21 cellular contexts compared by ENCODE assay signal in the genomic region with DNA sequence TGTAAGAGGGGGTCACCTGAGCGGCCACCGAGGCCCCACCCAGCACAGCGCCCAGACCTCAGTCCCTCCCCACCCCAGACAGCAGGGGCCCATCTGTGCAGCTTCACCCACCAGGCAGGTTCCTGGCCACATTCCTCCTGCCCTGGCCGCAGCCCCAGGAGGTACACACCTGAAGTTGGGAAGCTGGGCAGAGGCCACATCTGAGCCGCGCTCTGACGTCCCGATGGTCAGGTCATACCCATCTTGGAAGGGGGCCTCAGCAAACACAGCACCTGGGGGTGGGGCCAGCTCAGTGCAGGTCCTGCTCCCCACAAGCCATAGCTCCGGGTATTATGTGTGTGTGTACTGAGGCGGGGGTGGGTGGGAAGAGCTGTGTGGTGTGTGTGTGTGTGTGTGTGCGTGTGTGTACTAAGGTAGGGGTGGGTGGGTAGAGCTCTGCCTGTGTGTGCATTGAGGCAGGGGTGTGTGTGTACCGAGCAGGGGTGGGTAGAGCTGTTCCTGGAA. TPM values are rescaled to one million over a fixed set of nuclear protein-coding genes. Genes with fewer than 3 reads are reported as not detected.
DNase-seq lines count a peak whose midpoint lies in the region; ATAC-seq, FAIRE-seq and TF ChIP-seq lines count a peak whose summit lies in the region.
"Had no signal": no experiment of that assay in that cellular context is flagged by ENCODE, and none has a peak within 500 bp of the region (broad histone marks: within the 10 kb centered on the region; RNA-seq: fewer than 3 reads in every experiment).

No MANE protein-coding gene starts in this region.

- ATAC-seq in K562 (no peak), HG02884 (IDR thresholded peaks at IDR 0.05; ENCODE audit: unreplicated experiment) (no peak), HG03045 (IDR thresholded peaks at IDR 0.05; ENCODE audit: unreplicated experiment) (no peak)

- TF ChIP-seq EP300 in K562 (IDR thresholded peaks at IDR 0.05; ENCODE audit: low read length): no peak

- no peaks in the 10 kb centered on the region for H3K36me3 ChIP-seq in breast epithelium
- H3K36me3 ChIP-seq in K562 (ENCODE audit: control insufficient read depth, insufficient read depth, low read length): peaks cover 90% of the 10 kb centered on the region

- intact Hi-C loops in breast epithelium (cut with DNase I; ENCODE audit: low total_unique reads) (no loop called here), MCF 10A (cut with micrococcal nuclease) (no loop called here), K562 (cut with micrococcal nuclease) (no loop called here)

- H4K20me1 ChIP-seq in K562 (replicated peaks; ENCODE audit: control insufficient read depth, insufficient read depth, low read length): peaks cover 14% of the 10 kb centered on the region

- DNase-seq in breast epithelium (ENCODE audit: low spot score in 2 of 2) (peak; percentile 52 to 80), MCF 10A (ENCODE audit: unreplicated experiment) (no peak), K562 (ENCODE audit: extremely low read depth in 1 of 4, low spot score in 3 of 4) (peak in 1 of 4 experiments; percentile 24), neural crest cell (ENCODE audit: low read depth, low spot score) (no peak), nucleus accumbens (lab: John Stamatoyannopoulos, UW) (no peak)
- DNase-seq: ACHN; C1 segment of cervical spinal cord; CD8-positive, alpha-beta memory T cell; GM23248; HCEC 1CT; NCI-H1417 treated with DMSO at 0.1 percent for 48 hours; NCI-H187 treated with DMSO at 0.1 percent for 48 hours; NCI-H226; NCI-H524 treated with DMSO at 0.1 percent for 48 hours; PC-9 had no signal

- H3K79me2 ChIP-seq in K562 (ENCODE audit: control insufficient read depth, insufficient read depth, low read length): peaks cover 27% of the 10 kb centered on the region

- POLR2A ChIA-PET in MCF 10A (lab: Yijun Ruan, JAX): no interaction called here
- POLR2A ChIA-PET in K562 (lab: Yijun Ruan, JAX): interaction anchor here (0.7 to 1.0 kb wide), 4 partner anchors 18 to 428 kb away, joined by 3 to 5 read pairs (median 4); no protein-coding TSS in a partner anchor

- H3K4me1 ChIP-seq in breast epithelium (peaks cover 3 to 11% of the 10 kb centered on the region in 2 donors), K562 (replicated peaks in 1 of 2; ENCODE audit: control insufficient read depth in 2 of 2, insufficient read depth in 2 of 2, low read length in 2 of 2) (peaks cover 10 to 62% of the 10 kb centered on the region in 2 experiments; a peak in 4 of 5 replicates)

- H3K9me3 ChIP-seq in breast epithelium (no peaks in the 10 kb centered on the region), K562 (replicated peaks; ENCODE audit: control insufficient read depth, insufficient read depth, low read depth, low read length) (no peaks in the 10 kb centered on the region)

- WGBS in K562 (ENCODE audit: insufficient coverage, low coverage, missing lambda C conversion rate): 82% methylated on average over 12 of the region's 12 CpGs

- peaks cover 12% of the 10 kb centered on the region for H3K4me1 Mint-ChIP-seq in MCF 10A (ENCODE audit: insufficient read depth, unreplicated experiment)
- H3K4me1 Mint-ChIP-seq in neural crest cell: peaks cover 19% of the 10 kb centered on the region

- no peaks in the 10 kb centered on the region for H3K9me1 ChIP-seq in K562 (ENCODE audit: control insufficient read depth, insufficient read depth, low read length)

- no peaks in the 10 kb centered on the region for H3K27me3 ChIP-seq in breast epithelium
- H3K27me3 ChIP-seq in K562 (ENCODE audit: control insufficient read depth in 2 of 2, insufficient read depth in 2 of 2, low read length in 2 of 2): no peaks in the 10 kb centered on the region

- no peak overlapping the region for H3K4me2 ChIP-seq in K562 (ENCODE audit: insufficient read depth, low read length)
- H3K4me2 ChIP-seq: KMS-11, PC-9 had no signal

- no peak overlapping the region for H2AFZ ChIP-seq in K562 (ENCODE audit: low read depth, low read length)
- H2AFZ ChIP-seq: GM23248, PC-9 had no signal

- H3K27ac Mint-ChIP-seq in MCF 10A (ENCODE audit: low read depth, unreplicated experiment) (no peak overlapping the region), neural crest cell (ENCODE audit: unreplicated experiment) (no peak overlapping the region)

- CTCF ChIA-PET in MCF 10A (lab: Yijun Ruan, JAX): interaction anchor here (0.6 kb wide), 1 partner anchor 188 kb away, joined by 3 read pairs; no protein-coding TSS in a partner anchor
- CTCF ChIA-PET in K562 (lab: Yijun Ruan, JAX; ENCODE audit: low intra/inter-chr PET ratio): no interaction called here

- in situ Hi-C loops in K562 (cut with MboI): no loop called here

- TF ChIP-seq CTCF in breast epithelium (IDR thresholded peaks at IDR 0.05) (no peak), MCF 10A (IDR thresholded peaks at IDR 0.05; ENCODE audit: unreplicated experiment) (no peak), K562 (IDR thresholded peaks at IDR 0.05 in 2 of 3, conservative IDR thresholded peaks at IDR 0.05 in 1 of 3; ENCODE audit: insufficient read depth in 2 of 3, low read depth in 1 of 3, low read length in 3 of 3) (no peak), neural crest cell (conservative IDR thresholded peaks at IDR 0.05) (no peak)

- H3K9me3 Mint-ChIP-seq in MCF 10A (ENCODE audit: unreplicated experiment): no peaks in the 10 kb centered on the region
- H3K9me3 Mint-ChIP-seq in neural crest cell: no peaks in the 10 kb centered on the region
- H3K9me3 Mint-ChIP-seq: CD8-positive, alpha-beta memory T cell had no signal

- no peak overlapping the region for H3K9ac ChIP-seq in K562 (ENCODE audit: insufficient read depth in 1 of 2, low read depth in 2 of 2, low read length in 2 of 2)
- H3K9ac ChIP-seq: GM23248, KMS-11 had no signal

- TF ChIP-seq RAD21 in K562 (CRISPR knock-in tag; conservative IDR thresholded peaks at IDR 0.05 in 1 of 2, IDR thresholded peaks at IDR 0.05 in 1 of 2): no peak

- peak overlapping the region; percentile 21 to 80 for H3K27ac ChIP-seq in breast epithelium
- H3K27ac ChIP-seq in K562 (ENCODE audit: extremely low read depth, low read depth, low read length): no peak overlapping the region
- H3K27ac ChIP-seq: GM23248, KMS-11, PC-9 had no signal

- H3K4me3 Mint-ChIP-seq in MCF 10A (ENCODE audit: unreplicated experiment) (no peak overlapping the region), neural crest cell (peak overlapping the region; percentile 23)

- BruUV-seq in MCF 10A (replicated peaks; lab: Mats Ljungman, UMichigan) (no TSS peak), K562 (replicated peaks; lab: Mats Ljungman, UMichigan) (no TSS peak)

- TF ChIP-seq POLR2A in breast epithelium (IDR thresholded peaks at IDR 0.05): no peak
- peak; percentile 0; the same call in 1 of the 2 replicates for TF ChIP-seq POLR2A in K562 (conservative IDR thresholded peaks at IDR 0.05)

- no peak for FAIRE-seq in K562 (lab: Jason Lieb, UNC)
- FAIRE-seq: D721Med, GM12891, GM19239 had no signal

- H3K36me3 Mint-ChIP-seq in MCF 10A (ENCODE audit: insufficient read depth, unreplicated experiment) (peaks cover 34% of the 10 kb centered on the region), neural crest cell (ENCODE audit: low read depth) (no peaks in the 10 kb centered on the region)

- H3K27me3 Mint-ChIP-seq in MCF 10A (ENCODE audit: insufficient read depth, unreplicated experiment) (no peaks in the 10 kb centered on the region), neural crest cell (ENCODE audit: low read depth) (no peaks in the 10 kb centered on the region)

- H3K4me3 ChIP-seq in breast epithelium (no peak overlapping the region), K562 (no peak overlapping the region)
- H3K4me3 ChIP-seq: GM23248, PC-9 had no signal

RNA-seq across cellular contexts. Expression of gene SPOUT1, which starts 5.6 kb away (rescaled TPM):
- total RNA-seq in breast epithelium (10 to 100 TPM; 23.0 to 40.0 (median 31.5) TPM), MCF 10A (2022) (30.1 and 32.4 TPM in 2 replicates), K562 (2014; rRNA removed) (42.9 and 51.1 TPM in 2 replicates), K562 (2014; rRNA removed; fragmentation: Illumina TruSeq; extraction: Trizol) (12.1 and 20.6 TPM in 2 replicates), K562 (2015; rRNA removed; fragmentation: Illumina TruSeq; extraction: Trizol) (29.5 and 33.6 TPM in 2 replicates), K562 (2021) (121 and 133 TPM in 2 replicates), neural crest cell (66.7 and 66.8 TPM in 2 replicates)
- total RNA-seq in K562 (2011; cell fraction: chromatin; rRNA removed; ENCODE audit: low replicate concordance): 36.0 and 123 TPM in 2 replicates
- 67.4 and 74.2 TPM in 2 replicates for total RNA-seq in K562 (2011; cell fraction: nucleolus; rRNA removed)
- 36.3 and 47.1 TPM in 2 replicates for total RNA-seq in K562 (2011; cell fraction: nucleoplasm; rRNA removed)
- polyA plus RNA-seq in K562 (2011; rRNA removed) (50.5 and 79.2 TPM in 2 replicates), K562 (2014; fragmentation: Illumina TruSeq; extraction: Trizol) (37.4 and 49.5 TPM in 2 replicates), K562 (2014; fragmentation: Nextera tagmentation; extraction: Ambion mirVana) (10 to 100 TPM; 10.6 to 13.2 TPM), K562 (2014; rRNA removed) (45.2 and 71.9 TPM in 2 replicates)
- 59.3 and 94.1 TPM in 2 replicates for polyA plus RNA-seq in K562 (2011; cell fraction: cytosol; rRNA removed)
- 201 and 270 TPM in 2 replicates for polyA plus RNA-seq in K562 (2011; cell fraction: nucleus; rRNA removed)
- polyA plus RNA-seq in K562 (2012): 54.2 and 74.3 TPM in 2 replicates
- polyA minus RNA-seq in K562 (2011; rRNA and poly(A)+ RNA removed): 20.6 and 27.5 TPM in 2 replicates
- 24.1 and 29.0 TPM in 2 replicates for polyA minus RNA-seq in K562 (2011; cell fraction: cytosol; rRNA and poly(A)+ RNA removed)
- 23.0 and 42.3 TPM in 2 replicates for polyA minus RNA-seq in K562 (2011; cell fraction: nucleus; rRNA and poly(A)+ RNA removed)

RNA-seq across cellular contexts. Expression of gene ENDOG, which starts 5.7 kb away (rescaled TPM):
- total RNA-seq in breast epithelium (10 to 100 TPM; 25.6 to 39.7 (median 25.8) TPM), MCF 10A (2022) (18.2 and 22.0 TPM in 2 replicates), K562 (2014; rRNA removed) (91.0 and 99.6 TPM in 2 replicates), K562 (2014; rRNA removed; fragmentation: Illumina TruSeq; extraction: Trizol) (6.3 and 8.8 TPM in 2 replicates), K562 (2015; rRNA removed; fragmentation: Illumina TruSeq; extraction: Trizol) (25.5 and 26.3 TPM in 2 replicates), K562 (2021) (83.2 and 84.9 TPM in 2 replicates), neural crest cell (21.9 and 23.7 TPM in 2 replicates)
- total RNA-seq in K562 (2011; cell fraction: chromatin; rRNA removed; ENCODE audit: low replicate concordance): 4.9 and 20.6 TPM in 2 replicates
- 39.7 and 40.4 TPM in 2 replicates for total RNA-seq in K562 (2011; cell fraction: nucleolus; rRNA removed)
- total RNA-seq in K562 (2011; cell fraction: nucleoplasm; rRNA removed): 11.4 and 14.2 TPM in 2 replicates
- polyA plus RNA-seq in K562 (2011; rRNA removed) (30.0 and 42.1 TPM in 2 replicates), K562 (2014; fragmentation: Illumina TruSeq; extraction: Trizol) (8.7 and 16.3 TPM in 2 replicates), K562 (2014; fragmentation: Nextera tagmentation; extraction: Ambion mirVana) (1 to 10 TPM; 1.2 to 3.8 TPM), K562 (2014; rRNA removed) (77.2 and 80.2 TPM in 2 replicates)
- 52.4 and 156 TPM in 2 replicates for polyA plus RNA-seq in K562 (2011; cell fraction: cytosol; rRNA removed)
- polyA plus RNA-seq in K562 (2011; cell fraction: nucleus; rRNA removed): 58.2 and 77.0 TPM in 2 replicates
- polyA plus RNA-seq in K562 (2012): 34.3 and 45.7 TPM in 2 replicates
- polyA minus RNA-seq in K562 (2011; rRNA and poly(A)+ RNA removed): 10.2 and 12.4 TPM in 2 replicates
- polyA minus RNA-seq in K562 (2011; cell fraction: cytosol; rRNA and poly(A)+ RNA removed): 23.4 and 24.1 TPM in 2 replicates
- polyA minus RNA-seq in K562 (2011; cell fraction: nucleus; rRNA and poly(A)+ RNA removed): 16.2 and 20.6 TPM in 2 replicates

RNA-seq across cellular contexts. Expression of gene TBC1D13, which starts 36.9 kb away (rescaled TPM):
- total RNA-seq in breast epithelium (10 to 100 TPM; 14.4 to 20.0 (median 16.2) TPM), MCF 10A (2022) (10.9 and 13.8 TPM in 2 replicates), K562 (2014; rRNA removed) (9.9 and 16.6 TPM in 2 replicates), K562 (2014; rRNA removed; fragmentation: Illumina TruSeq; extraction: Trizol) (8.0 and 10.5 TPM in 2 replicates), K562 (2015; rRNA removed; fragmentation: Illumina TruSeq; extraction: Trizol) (11.4 TPM in 2 replicates), K562 (2021) (24.4 and 27.5 TPM in 2 replicates), neural crest cell (28.9 and 32.3 TPM in 2 replicates)
- 18.2 and 40.1 TPM in 2 replicates for total RNA-seq in K562 (2011; cell fraction: chromatin; rRNA removed; ENCODE audit: low replicate concordance)
- 20.8 and 24.3 TPM in 2 replicates for total RNA-seq in K562 (2011; cell fraction: nucleolus; rRNA removed)
- 19.8 and 21.3 TPM in 2 replicates for total RNA-seq in K562 (2011; cell fraction: nucleoplasm; rRNA removed)
- polyA plus RNA-seq in K562 (2011; rRNA removed) (21.7 and 24.9 TPM in 2 replicates), K562 (2014; fragmentation: Illumina TruSeq; extraction: Trizol) (28.7 and 30.5 TPM in 2 replicates), K562 (2014; fragmentation: Nextera tagmentation; extraction: Ambion mirVana) (1 to 10 TPM; 2.3 to 3.0 TPM), K562 (2014; rRNA removed) (14.3 and 18.6 TPM in 2 replicates)
- 22.3 and 28.3 TPM in 2 replicates for polyA plus RNA-seq in K562 (2011; cell fraction: cytosol; rRNA removed)
- polyA plus RNA-seq in K562 (2011; cell fraction: nucleus; rRNA removed): 27.4 and 32.4 TPM in 2 replicates
- 22.9 and 34.5 TPM in 2 replicates for polyA plus RNA-seq in K562 (2012)
- 15.3 and 16.0 TPM in 2 replicates for polyA minus RNA-seq in K562 (2011; rRNA and poly(A)+ RNA removed)
- 6.4 and 6.9 TPM in 2 replicates for polyA minus RNA-seq in K562 (2011; cell fraction: cytosol; rRNA and poly(A)+ RNA removed)
- 7.1 and 10.0 TPM in 2 replicates for polyA minus RNA-seq in K562 (2011; cell fraction: nucleus; rRNA and poly(A)+ RNA removed)

RNA-seq across cellular contexts. Expression of gene ZER1, which starts 52.2 kb away (rescaled TPM):
- total RNA-seq in breast epithelium (10 to 100 TPM; 31.2 to 42.9 (median 34.1) TPM), MCF 10A (2022) (19.5 and 26.6 TPM in 2 replicates), K562 (2014; rRNA removed) (6.8 and 8.4 TPM in 2 replicates), K562 (2014; rRNA removed; fragmentation: Illumina TruSeq; extraction: Trizol) (2.0 and 2.3 TPM in 2 replicates), K562 (2015; rRNA removed; fragmentation: Illumina TruSeq; extraction: Trizol) (3.8 and 4.0 TPM in 2 replicates), K562 (2021) (9.7 and 10.1 TPM in 2 replicates), neural crest cell (19.1 and 19.3 TPM in 2 replicates)
- 19.8 and 57.5 TPM in 2 replicates for total RNA-seq in K562 (2011; cell fraction: chromatin; rRNA removed; ENCODE audit: low replicate concordance)
- total RNA-seq in K562 (2011; cell fraction: nucleolus; rRNA removed): 14.3 and 15.0 TPM in 2 replicates
- total RNA-seq in K562 (2011; cell fraction: nucleoplasm; rRNA removed): 15.9 and 22.8 TPM in 2 replicates
- polyA plus RNA-seq in K562 (2011; rRNA removed) (6.5 and 14.3 TPM in 2 replicates), K562 (2014; fragmentation: Illumina TruSeq; extraction: Trizol) (6.2 and 8.6 TPM in 2 replicates), K562 (2014; fragmentation: Nextera tagmentation; extraction: Ambion mirVana) (under 1 TPM; 0.07 to 0.22 TPM), K562 (2014; rRNA removed) (7.1 and 10.7 TPM in 2 replicates)
- 19.3 and 30.6 TPM in 2 replicates for polyA plus RNA-seq in K562 (2011; cell fraction: cytosol; rRNA removed)
- polyA plus RNA-seq in K562 (2011; cell fraction: nucleus; rRNA removed): 21.7 and 29.5 TPM in 2 replicates
- 8.3 and 21.2 TPM in 2 replicates for polyA plus RNA-seq in K562 (2012)
- 5.8 and 6.2 TPM in 2 replicates for polyA minus RNA-seq in K562 (2011; rRNA and poly(A)+ RNA removed)
- 8.0 and 10.1 TPM in 2 replicates for polyA minus RNA-seq in K562 (2011; cell fraction: cytosol; rRNA and poly(A)+ RNA removed)
- 6.7 and 9.1 TPM in 2 replicates for polyA minus RNA-seq in K562 (2011; cell fraction: nucleus; rRNA and poly(A)+ RNA removed)

RNA-seq across cellular contexts. Expression of gene KYAT1, which starts 57.8 kb away (rescaled TPM):
- 1 to 10 TPM; 3.0 to 7.6 (median 7.2) TPM for total RNA-seq in breast epithelium
- total RNA-seq in MCF 10A (2022): 3.8 and 5.7 TPM in 2 replicates
- 34.0 and 59.4 TPM in 2 replicates for total RNA-seq in K562 (2011; cell fraction: chromatin; rRNA removed; ENCODE audit: low replicate concordance)
- total RNA-seq in K562 (2011; cell fraction: nucleolus; rRNA removed): 26.8 and 33.7 TPM in 2 replicates
- total RNA-seq in K562 (2011; cell fraction: nucleoplasm; rRNA removed): 23.8 and 32.1 TPM in 2 replicates
- 11.1 and 16.0 TPM in 2 replicates for total RNA-seq in K562 (2014; rRNA removed)
- 6.5 and 8.8 TPM in 2 replicates for total RNA-seq in K562 (2014; rRNA removed; fragmentation: Illumina TruSeq; extraction: Trizol)
- 8.5 and 9.2 TPM in 2 replicates for total RNA-seq in K562 (2015; rRNA removed; fragmentation: Illumina TruSeq; extraction: Trizol)
- total RNA-seq in K562 (2021): 11.7 and 14.7 TPM in 2 replicates
- polyA plus RNA-seq in K562 (2011; rRNA removed): 16.1 and 20.2 TPM in 2 replicates
- polyA plus RNA-seq in K562 (2011; cell fraction: cytosol; rRNA removed): 21.7 and 22.5 TPM in 2 replicates
- 41.4 and 54.7 TPM in 2 replicates for polyA plus RNA-seq in K562 (2011; cell fraction: nucleus; rRNA removed)
- polyA plus RNA-seq in K562 (2012): 9.8 and 19.5 TPM in 2 replicates
- 13.4 and 14.8 TPM in 2 replicates for polyA plus RNA-seq in K562 (2014; fragmentation: Illumina TruSeq; extraction: Trizol)
- 10 to 100 TPM in 1 of 2 experiments, 1 to 10 TPM in 1; 6.4 to 11.0 TPM for polyA plus RNA-seq in K562 (2014; fragmentation: Nextera tagmentation; extraction: Ambion mirVana)
- 16.8 and 21.8 TPM in 2 replicates for polyA plus RNA-seq in K562 (2014; rRNA removed)
- polyA minus RNA-seq in K562 (2011; rRNA and poly(A)+ RNA removed): 6.0 and 7.0 TPM in 2 replicates
- 5.9 and 6.1 TPM in 2 replicates for polyA minus RNA-seq in K562 (2011; cell fraction: cytosol; rRNA and poly(A)+ RNA removed)
- 6.3 and 7.3 TPM in 2 replicates for polyA minus RNA-seq in K562 (2011; cell fraction: nucleus; rRNA and poly(A)+ RNA removed)
- total RNA-seq in neural crest cell: 17.7 and 17.9 TPM in 2 replicates

Comparison
In these comparisons a context has a peak if more than half of its experiments do, and no peak if none do; other contexts are left out.
1. DNase-seq: peak in breast epithelium (2 of 2); none in MCF 10A (single experiment), neural crest cell (single experiment) and nucleus accumbens (0 of 56).